26 cellular contexts compared by ENCODE assay signal in the genomic region with DNA sequence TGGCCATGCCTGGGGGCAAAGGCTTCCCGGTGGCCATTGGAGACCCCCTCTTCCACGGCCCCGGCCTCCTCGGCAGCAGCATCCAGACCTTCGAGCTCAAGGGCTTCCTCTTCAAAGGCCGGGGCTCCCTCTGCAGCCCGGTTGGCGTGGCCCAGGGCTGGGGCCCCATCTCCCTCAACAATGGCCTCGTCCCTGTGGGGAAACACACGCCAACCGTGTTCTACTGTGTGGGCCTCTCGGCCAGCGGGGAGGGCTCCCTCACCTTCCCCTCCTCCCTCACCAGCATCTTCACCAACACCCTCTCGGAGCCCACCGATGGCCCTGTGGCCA. TPM values are rescaled to one million over a fixed set of nuclear protein-coding genes. Genes with fewer than 3 reads are reported as not detected.
DNase-seq lines count a peak whose midpoint lies in the region; ATAC-seq, FAIRE-seq and TF ChIP-seq lines count a peak whose summit lies in the region.
"Had no signal": no experiment of that assay in that cellular context is flagged by ENCODE, and none has a peak within 500 bp of the region (broad histone marks: within the 10 kb centered on the region; RNA-seq: fewer than 3 reads in every experiment).

No MANE protein-coding gene starts in this region.

- peak overlapping the region; percentile 58 to 77 for H3K4me3 Mint-ChIP-seq in effector memory CD8-positive, alpha-beta T cell
- H3K4me3 Mint-ChIP-seq: CD8-positive, alpha-beta T cell had no signal

- H3K36me3 Mint-ChIP-seq in effector memory CD8-positive, alpha-beta T cell (ENCODE audit: insufficient read depth), result peaks cover 33% of the 10 kb centered on the region
- H3K36me3 Mint-ChIP-seq: CD8-positive, alpha-beta T cell had no signal

- H3K9me3 Mint-ChIP-seq in effector memory CD8-positive, alpha-beta T cell, result no peaks in the 10 kb centered on the region
- H3K9me3 Mint-ChIP-seq: CD8-positive, alpha-beta T cell had no signal

- TF ChIP-seq POLR2A in GM12891 (IDR thresholded peaks at IDR 0.05; ENCODE audit: low read depth, low read length), result no peak

- FAIRE-seq in GM12891 (lab: Jason Lieb, UNC), result peak; percentile 16
- FAIRE-seq: GM18507, H54 had no signal

- H3K27ac Mint-ChIP-seq in effector memory CD8-positive, alpha-beta T cell, result peak overlapping the region; percentile 82 to 83
- H3K27ac Mint-ChIP-seq: CD8-positive, alpha-beta T cell had no signal

- no peaks in the 10 kb centered on the region for H3K27me3 Mint-ChIP-seq in effector memory CD8-positive, alpha-beta T cell

- ATAC-seq in Right ventricle myocardium inferior (no peak), Right ventricle myocardium superior (ENCODE audit: poor library complexity) (no peak), GM18502 (IDR thresholded peaks at IDR 0.05; ENCODE audit: poor library complexity, unreplicated experiment) (no peak)
- no peak for ATAC-seq in effector memory CD8-positive, alpha-beta T cell (replicated peaks)
- ATAC-seq: CD8-positive, alpha-beta T cell; Panc1 had no signal

- H3K4me1 Mint-ChIP-seq in effector memory CD8-positive, alpha-beta T cell (ENCODE audit: low read depth in 2 of 2), result peaks cover 50 to 51% of the 10 kb centered on the region in 2 donors

- DNase-seq in Right ventricle myocardium inferior (ENCODE audit: missing footprints) (peak; percentile 40), Right ventricle myocardium superior (no peak), GM12891 (ENCODE audit: insufficient read length, low spot score) (no peak), putamen (ENCODE audit: low spot score) (no peak), activated gamma-delta T cell treated with Interleukin-2 at 50 U/mL for 16 hours (no peak)
- no peak for DNase-seq in effector memory CD8-positive, alpha-beta T cell
- DNase-seq: DMS 273 treated with DMSO at 0.1 percent for 48 hours, DMS79, EL, GDM1, NCI-H1694, NCI-H2029 treated with DMSO at 0.1 percent for 48 hours, NCI-H2227 treated with DMSO at 0.1 percent for 48 hours, NCI-H526 treated with DMSO at 0.1 percent for 48 hours, SIG-M5 had no signal

- intact Hi-C loops in Right ventricle myocardium inferior (cut with DNase I) (no loop called here), Right ventricle myocardium superior (cut with DNase I) (no loop called here)

TF ChIP-seq in GM12891, 5 proteins besides CTCF, POLR2A, EP300 and RAD21:
- TF ChIP-seq PAX5 (IDR thresholded peaks at IDR 0.05; ENCODE audit: insufficient read depth, low read length, severe bottlenecking) (no peak), SPI1 (IDR thresholded peaks at IDR 0.05; ENCODE audit: low read depth, low read length) (no peak), TAF1 (IDR thresholded peaks at IDR 0.05; ENCODE audit: low read depth, low read length) (no peak), POLR2AphosphoS5 (IDR thresholded peaks at IDR 0.05; ENCODE audit: low read depth, low read length) (no peak)

RNA-seq across cellular contexts. Expression of gene RTP5, which starts 2.7 kb away (rescaled TPM):
- total RNA-seq in Right ventricle myocardium inferior, result not detected
- not detected for total RNA-seq in Right ventricle myocardium superior
- polyA plus RNA-seq in GM12891 (2012; ENCODE audit: low read depth, missing spikeins), result 0.17 TPM
- total RNA-seq: A172, HT-29, LHCN-M2, MCF 10A, NCI-H460, OCI-LY7 had no signal

RNA-seq across cellular contexts. Expression of gene PDCD1, which starts 13.6 kb away (rescaled TPM):
- 1.2 TPM for total RNA-seq in Right ventricle myocardium inferior
- total RNA-seq in Right ventricle myocardium superior, result 2.0 TPM
- polyA plus RNA-seq in GM12891 (2012; ENCODE audit: low read depth, missing spikeins), result 8.4 TPM
- total RNA-seq: A172, HT-29, LHCN-M2, MCF 10A, NCI-H460, OCI-LY7 had no signal
